In the genomic region with DNA sequence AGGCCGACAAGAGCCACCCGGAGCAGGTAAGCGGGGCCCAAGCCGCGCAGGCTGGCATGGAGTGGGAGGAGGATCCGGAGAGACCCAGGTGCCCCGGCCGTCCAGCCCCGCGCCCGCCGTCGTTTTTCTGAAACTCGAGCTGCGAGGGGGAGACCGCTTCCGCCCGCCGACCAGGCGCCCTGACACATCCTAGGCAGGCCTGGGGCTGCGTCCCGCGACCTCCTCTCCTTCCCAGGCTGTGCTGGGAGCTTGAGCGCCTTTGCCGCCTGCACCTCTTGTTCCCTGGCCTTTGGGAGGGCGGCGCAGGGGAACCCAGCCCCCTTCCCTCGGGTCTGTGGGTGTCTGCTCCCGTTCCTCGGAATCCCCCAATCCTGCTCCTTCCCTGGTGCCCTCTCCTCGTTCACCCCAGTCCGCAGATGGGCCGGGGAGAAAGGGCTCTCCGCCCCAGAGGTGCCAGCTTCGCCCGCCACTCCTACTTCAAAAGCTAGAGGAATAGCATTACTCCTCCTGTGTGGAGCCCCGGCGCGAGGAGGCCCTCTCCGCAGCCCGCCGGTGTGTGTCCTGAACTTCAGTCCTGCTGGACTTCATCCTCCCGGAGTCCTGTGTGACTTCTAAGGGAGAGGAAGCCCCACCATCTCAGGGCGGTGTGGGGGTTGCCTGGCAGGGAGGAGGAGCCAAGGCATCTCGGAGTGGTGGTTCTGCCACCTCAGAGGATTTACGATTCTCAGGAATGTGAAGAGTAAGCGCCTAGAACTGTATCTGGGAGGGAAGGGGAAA, we compare ENCODE assay signal across 1 cellular context.
TF ChIP-seq lines count a peak whose summit lies in the region.

No MANE protein-coding gene starts in this region.

TF ChIP-seq in K562, 482 proteins besides CTCF, POLR2A, EP300 and RAD21 (continued from another document):
- TF ChIP-seq, protein P1, sequence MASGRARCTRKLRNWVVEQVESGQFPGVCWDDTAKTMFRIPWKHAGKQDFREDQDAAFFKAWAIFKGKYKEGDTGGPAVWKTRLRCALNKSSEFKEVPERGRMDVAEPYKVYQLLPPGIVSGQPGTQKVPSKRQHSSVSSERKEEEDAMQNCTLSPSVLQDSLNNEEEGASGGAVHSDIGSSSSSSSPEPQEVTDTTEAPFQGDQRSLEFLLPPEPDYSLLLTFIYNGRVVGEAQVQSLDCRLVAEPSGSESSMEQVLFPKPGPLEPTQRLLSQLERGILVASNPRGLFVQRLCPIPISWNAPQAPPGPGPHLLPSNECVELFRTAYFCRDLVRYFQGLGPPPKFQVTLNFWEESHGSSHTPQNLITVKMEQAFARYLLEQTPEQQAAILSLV (tag; IDR thresholded peaks at IDR 0.05) = no peak
